ENCODE assay signal across 1 cellular context in the genomic region with DNA sequence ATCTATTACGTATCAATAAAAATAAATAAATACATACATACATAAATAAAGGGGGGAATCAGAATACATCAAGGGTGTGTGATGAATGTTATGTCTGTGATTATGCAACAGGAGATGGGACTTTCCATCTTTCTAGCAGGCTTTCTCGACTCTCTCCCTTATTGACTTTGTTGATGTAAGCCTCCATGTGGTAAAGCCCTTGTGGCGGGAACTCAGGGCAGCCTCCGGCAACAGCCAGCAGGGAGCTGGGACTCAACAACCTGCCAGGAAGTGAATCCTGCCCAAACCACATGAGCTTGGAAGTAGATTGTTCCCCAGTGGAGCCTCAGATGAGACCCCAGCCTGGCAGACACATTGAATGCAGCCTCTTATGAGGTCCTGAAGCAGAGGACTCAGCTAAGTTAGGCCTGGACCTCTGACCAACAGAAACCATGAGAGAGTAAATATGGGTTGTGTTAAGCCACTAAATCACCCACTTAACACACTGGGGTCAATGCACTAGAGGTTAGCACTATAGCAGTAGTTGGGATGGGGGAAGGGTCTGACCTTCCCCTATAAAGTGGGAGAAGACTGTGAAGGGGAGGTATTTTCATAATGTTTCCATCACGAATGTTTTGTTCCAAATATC.
A peak's percentile ranks its signal among the peaks of the same experiment; 100 is the strongest.
TF ChIP-seq lines count a peak whose summit lies in the region.

No MANE protein-coding gene starts in this region.

TF ChIP-seq in liver, 16 proteins besides CTCF, POLR2A, EP300 and RAD21 (continued from another document):
- TF ChIP-seq, protein P1, sequence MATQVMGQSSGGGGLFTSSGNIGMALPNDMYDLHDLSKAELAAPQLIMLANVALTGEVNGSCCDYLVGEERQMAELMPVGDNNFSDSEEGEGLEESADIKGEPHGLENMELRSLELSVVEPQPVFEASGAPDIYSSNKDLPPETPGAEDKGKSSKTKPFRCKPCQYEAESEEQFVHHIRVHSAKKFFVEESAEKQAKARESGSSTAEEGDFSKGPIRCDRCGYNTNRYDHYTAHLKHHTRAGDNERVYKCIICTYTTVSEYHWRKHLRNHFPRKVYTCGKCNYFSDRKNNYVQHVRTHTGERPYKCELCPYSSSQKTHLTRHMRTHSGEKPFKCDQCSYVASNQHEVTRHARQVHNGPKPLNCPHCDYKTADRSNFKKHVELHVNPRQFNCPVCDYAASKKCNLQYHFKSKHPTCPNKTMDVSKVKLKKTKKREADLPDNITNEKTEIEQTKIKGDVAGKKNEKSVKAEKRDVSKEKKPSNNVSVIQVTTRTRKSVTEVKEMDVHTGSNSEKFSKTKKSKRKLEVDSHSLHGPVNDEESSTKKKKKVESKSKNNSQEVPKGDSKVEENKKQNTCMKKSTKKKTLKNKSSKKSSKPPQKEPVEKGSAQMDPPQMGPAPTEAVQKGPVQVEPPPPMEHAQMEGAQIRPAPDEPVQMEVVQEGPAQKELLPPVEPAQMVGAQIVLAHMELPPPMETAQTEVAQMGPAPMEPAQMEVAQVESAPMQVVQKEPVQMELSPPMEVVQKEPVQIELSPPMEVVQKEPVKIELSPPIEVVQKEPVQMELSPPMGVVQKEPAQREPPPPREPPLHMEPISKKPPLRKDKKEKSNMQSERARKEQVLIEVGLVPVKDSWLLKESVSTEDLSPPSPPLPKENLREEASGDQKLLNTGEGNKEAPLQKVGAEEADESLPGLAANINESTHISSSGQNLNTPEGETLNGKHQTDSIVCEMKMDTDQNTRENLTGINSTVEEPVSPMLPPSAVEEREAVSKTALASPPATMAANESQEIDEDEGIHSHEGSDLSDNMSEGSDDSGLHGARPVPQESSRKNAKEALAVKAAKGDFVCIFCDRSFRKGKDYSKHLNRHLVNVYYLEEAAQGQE (IDR thresholded peaks at IDR 0.05), result peak; percentile 69
- TF ChIP-seq YY1 (IDR thresholded peaks at IDR 0.05) (peak; percentile 86), EGR1 (IDR thresholded peaks at IDR 0.05; ENCODE audit: low read depth in 2 of 2) (no peak), RXRA (IDR thresholded peaks at IDR 0.05) (peak; percentile 96 to 99), FOXA2 (IDR thresholded peaks at IDR 0.05) (peak; percentile 98), TAF1 (conservative IDR thresholded peaks at IDR 0.05) (peak; percentile 6), SP1 (IDR thresholded peaks at IDR 0.05) (peak; percentile 90), JUND (IDR thresholded peaks at IDR 0.05) (peak; percentile 68 to 80)
- TF ChIP-seq, protein P2, sequence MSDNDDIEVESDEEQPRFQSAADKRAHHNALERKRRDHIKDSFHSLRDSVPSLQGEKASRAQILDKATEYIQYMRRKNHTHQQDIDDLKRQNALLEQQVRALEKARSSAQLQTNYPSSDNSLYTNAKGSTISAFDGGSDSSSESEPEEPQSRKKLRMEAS (IDR thresholded peaks at IDR 0.05), result peak; percentile 86
TF ChIP-seq in liver: peak in this region for 12.
